ENCODE assay signal across 26 cellular contexts in the genomic region with DNA sequence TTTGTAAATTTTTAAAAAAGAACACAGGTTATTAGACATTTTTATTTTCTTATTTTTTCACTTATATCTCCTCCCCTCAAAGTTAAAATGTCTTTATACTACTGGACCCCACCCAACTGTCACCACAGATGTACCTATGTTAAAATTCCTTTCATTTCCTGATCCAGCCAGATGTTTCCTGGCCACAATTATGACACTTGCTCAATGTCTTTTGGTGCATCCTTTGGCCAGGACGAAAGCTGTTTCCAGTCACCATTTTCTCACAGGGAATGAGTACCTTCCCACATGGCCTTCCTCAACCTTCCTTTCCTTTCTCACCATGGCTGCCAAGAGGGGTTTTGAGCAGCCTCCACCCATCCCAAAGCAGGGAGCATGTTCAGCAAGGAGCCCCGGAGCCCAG.
"Had no signal": no experiment of that assay in that cellular context is flagged by ENCODE, and none has a peak within 500 bp of the region (broad histone marks: within the 10 kb centered on the region; RNA-seq: fewer than 3 reads in every experiment).

No MANE protein-coding gene starts in this region.

- H3K79me2 ChIP-seq: parathyroid adenoma had no signal

- H3K27ac ChIP-seq: neural progenitor cell, ovary, parathyroid adenoma, psoas muscle, right lobe of liver, sigmoid colon, suprapubic skin, testis, tibial artery, transverse colon, upper lobe of right lung, vagina had no signal

- H3K36me3 ChIP-seq: neural progenitor cell, ovary, right lobe of liver, sigmoid colon, suprapubic skin, tibial artery, transverse colon, upper lobe of right lung, vagina had no signal

- H3K9ac ChIP-seq: neural progenitor cell, parathyroid adenoma had no signal

- H3K4me3 ChIP-seq: neural progenitor cell, ovary, psoas muscle, right lobe of liver, sigmoid colon, suprapubic skin, testis, tibial artery, transverse colon, upper lobe of right lung, vagina had no signal

- FAIRE-seq: small intestine had no signal

- H3K27me3 ChIP-seq: neural progenitor cell, ovary, right lobe of liver, sigmoid colon, suprapubic skin, testis, transverse colon, upper lobe of right lung, vagina had no signal

- H2AFZ ChIP-seq: neural progenitor cell, parathyroid adenoma had no signal

- H3K4me2 ChIP-seq: neural progenitor cell had no signal

- DNase-seq: natural killer cell; occipital lobe; ovary; posterior cingulate gyrus; psoas muscle; right cardiac atrium; right lobe of liver; sigmoid colon; small intestine; stimulated activated CD4-positive, alpha-beta T cell treated with anti-CD3 and anti-CD28 coated beads, Interleukin-15, amount 100 ng/mL, for 24 hours; stimulated activated CD4-positive, alpha-beta T cell treated with anti-CD3 and anti-CD28 coated beads, Interleukin-2, amount 100 ng/mL, for 24 hours; stimulated activated CD4-positive, alpha-beta T cell treated with anti-CD3 and anti-CD28 coated beads, Interleukin-2, amount 100 ng/mL, for 48 hours; stimulated activated CD4-positive, alpha-beta T cell treated with anti-CD3 and anti-CD28 coated beads, Interleukin-4, amount 100 ng/mL, for 24 hours; stimulated activated naive CD4-positive, alpha-beta T cell; stimulated activated naive CD8-positive, alpha-beta T cell treated with anti-CD3 and anti-CD28 coated beads, Interleukin-15, amount 100 ng/mL, for 72 hours; stimulated activated naive CD8-positive, alpha-beta T cell treated with anti-CD3 and anti-CD28 coated beads, Interleukin-15, Interleukin-2, amounts not matched to agents 100 U/mL and 50 U/mL, for 24 hours; substantia nigra; testis; tibial artery; transverse colon; upper lobe of right lung had no signal

- H3K4me1 ChIP-seq: neural progenitor cell, parathyroid adenoma, psoas muscle, sigmoid colon, suprapubic skin, testis, tibial artery, transverse colon, upper lobe of right lung, vagina had no signal

- H3K9me3 ChIP-seq: ovary, psoas muscle, right lobe of liver, sigmoid colon, suprapubic skin, testis, tibial artery, transverse colon, upper lobe of right lung, vagina had no signal

- ATAC-seq: natural killer cell; psoas muscle; right cardiac atrium; right lobe of liver; stimulated activated effector memory CD8-positive, alpha-beta T cell treated with anti-CD3 and anti-CD28 coated beads, Interleukin-12 subunit alpha, Interleukin-12 subunit beta, amount 100 ng/mL, for 72 hours; stimulated activated naive CD8-positive, alpha-beta T cell treated with anti-CD3 and anti-CD28 coated beads, Interleukin-15, amount 100 ng/mL, for 72 hours; stimulated activated naive CD8-positive, alpha-beta T cell treated with anti-CD3 and anti-CD28 coated beads, Interleukin-15, Interleukin-2, amounts not matched to agents 100 U/mL and 50 U/mL, for 24 hours; upper lobe of right lung had no signal
